ENCODE assay signal across 8 cellular contexts in the genomic region with DNA sequence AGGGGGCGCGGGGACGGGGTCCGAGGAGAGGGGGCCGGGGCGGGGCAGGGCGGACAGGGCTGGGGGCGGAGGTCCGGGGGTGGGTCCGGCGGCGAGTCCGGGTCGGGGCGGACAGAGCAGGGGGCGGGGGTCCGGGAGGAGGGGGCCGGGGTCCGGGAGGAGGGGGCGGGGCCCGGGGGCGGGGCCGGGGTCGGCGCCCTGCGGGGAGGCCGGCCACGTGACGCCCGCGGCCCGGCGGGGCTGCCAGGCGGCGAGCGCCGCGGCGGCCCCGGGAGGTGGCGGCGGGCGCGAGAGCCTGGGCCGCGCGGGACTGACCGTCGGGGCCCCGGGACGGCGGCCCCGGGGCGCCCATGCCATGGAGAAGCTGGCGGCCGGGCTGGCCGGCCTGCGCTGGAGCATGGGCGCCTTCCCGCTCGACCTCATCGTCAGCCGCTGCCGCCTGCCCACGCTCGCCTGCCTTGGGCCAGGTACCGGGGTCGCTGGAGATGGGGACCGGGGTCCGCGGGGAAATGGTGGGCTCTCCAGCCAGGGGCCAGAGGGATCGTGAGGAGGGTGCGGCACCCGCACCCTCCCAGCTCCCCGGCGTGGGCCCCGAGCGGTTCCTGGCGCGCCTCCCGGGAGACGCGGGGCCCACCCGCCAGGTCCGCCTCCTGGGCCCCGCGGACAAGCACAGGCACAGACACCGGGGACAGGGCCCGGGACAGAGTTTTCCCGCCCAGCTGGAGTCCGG. TPM values are rescaled to one million over a fixed set of nuclear protein-coding genes. Genes with fewer than 3 reads are reported as not detected.
A peak's percentile ranks its signal among the peaks of the same experiment; 100 is the strongest.
DNase-seq lines count a peak whose midpoint lies in the region; ATAC-seq and TF ChIP-seq lines count a peak whose summit lies in the region.

Gene GAREM2 (plus strand): TSS at position 223 of the 730 bp plus-strand sequence. CDS start 133 bp downstream, at position 356.

- TF ChIP-seq CTCF in OCI-LY7 (conservative IDR thresholded peaks at IDR 0.05; ENCODE audit: low read length) (no peak), osteocyte (IDR thresholded peaks at IDR 0.05) (no peak)

- no peaks in the 10 kb centered on the region for H3K36me3 Mint-ChIP-seq in osteocyte (ENCODE audit: unreplicated experiment)

- H3K4me3 ChIP-seq in OCI-LY7 (ENCODE audit: low read depth, low read length, poor library complexity, severe bottlenecking), result no peak within 1 kb of the TSS

- no peaks in the 10 kb centered on the region for H3K9me3 Mint-ChIP-seq in osteocyte (ENCODE audit: unreplicated experiment)

- no peaks in the 10 kb centered on the region for H3K4me1 ChIP-seq in OCI-LY7 (ENCODE audit: insufficient read depth, low read length, poor library complexity, severe bottlenecking)

- peaks cover 10% of the 10 kb centered on the region for H3K4me1 Mint-ChIP-seq in osteocyte (ENCODE audit: unreplicated experiment)

- DNase-seq in Daoy (ENCODE audit: low read depth), result peak; percentile 35
- no peak for DNase-seq in OCI-LY7 (ENCODE audit: low spot score)
- peak; percentile 41 to 54 for DNase-seq in erythroblast (lab: John Stamatoyannopoulos, UW)
- DNase-seq in osteocyte (ENCODE audit: extremely low spot score, unreplicated experiment), result no peak
- DNase-seq in activated CD4-positive, alpha-beta T cell treated with anti-CD3 and anti-CD28 coated beads for 48 hours, result no peak
- DNase-seq in middle frontal gyrus (ENCODE audit: extremely low spot score, low spot score), result no peak
- DNase-seq in hippocampal formation (lab: John Stamatoyannopoulos, UW), result no peak

- H3K27ac ChIP-seq in OCI-LY7 (ENCODE audit: low read depth, low read length, poor library complexity, severe bottlenecking), result no peak within 1 kb of the TSS

- H3K27ac Mint-ChIP-seq in osteocyte (ENCODE audit: unreplicated experiment), result no peak within 1 kb of the TSS

- H3K4me3 Mint-ChIP-seq in osteocyte (ENCODE audit: unreplicated experiment), result peak within 1 kb of the TSS; percentile 70

- H3K9me3 ChIP-seq in OCI-LY7 (ENCODE audit: low read length), result no peaks in the 10 kb centered on the region

- H3K9me2 ChIP-seq in OCI-LY7 (ENCODE audit: insufficient read depth, low read length), result no peaks in the 10 kb centered on the region

- intact Hi-C loops in OCI-LY7 (cut with micrococcal nuclease; ENCODE audit: unreplicated experiment), result no loop called here

- H4K20me1 ChIP-seq in OCI-LY7 (ENCODE audit: insufficient read depth, low read length), result no peaks in the 10 kb centered on the region

- peaks cover 17% of the 10 kb centered on the region for H3K27me3 Mint-ChIP-seq in osteocyte (ENCODE audit: unreplicated experiment)

- no TSS peak for BruUV-seq in OCI-LY7 (replicated peaks; lab: Mats Ljungman, UMichigan)

- no peak for ATAC-seq in GM21515 (IDR thresholded peaks at IDR 0.05; ENCODE audit: unreplicated experiment)

- no peak for TF ChIP-seq POLR2A in erythroblast (IDR thresholded peaks at IDR 0.05; ENCODE audit: low read length)

- H3K79me2 ChIP-seq in OCI-LY7 (ENCODE audit: insufficient read depth, low read depth, low read length), result no peaks in the 10 kb centered on the region

- H3K4me2 ChIP-seq in OCI-LY7 (ENCODE audit: low read length), result peak within 1 kb of the TSS; percentile 44; the same call in 1 of the 2 replicates

- H2AFZ ChIP-seq in OCI-LY7 (ENCODE audit: low read length), result no peak within 1 kb of the TSS

- POLR2A ChIA-PET in OCI-LY7 (lab: Charles Lee), result no interaction called here

- no peaks in the 10 kb centered on the region for H3K36me3 ChIP-seq in OCI-LY7 (ENCODE audit: insufficient read depth, low read length)

- CTCF ChIA-PET in OCI-LY7 (lab: Charles Lee; ENCODE audit: unreplicated experiment), result interaction anchor here (0.5 kb wide), 1 partner anchor 9 kb away, joined by 3 read pairs; no protein-coding TSS in a partner anchor

RNA-seq across cellular contexts. Expression of gene GAREM2, which starts in this region (rescaled TPM):
- total RNA-seq in Daoy (2014; rRNA removed; shearing (Covaris generic)), result 0.06 and 0.65 TPM in 2 replicates
- total RNA-seq in OCI-LY7 (2014; rRNA removed; shearing (Covaris generic)), result not detected in 2 replicates
- total RNA-seq in OCI-LY7 (2022) (0.11 TPM in 1 of 2 replicates, not detected in the other), osteocyte (15.2 and 20.8 TPM in 2 replicates)

Comparison
In these comparisons a context has a peak if more than half of its experiments do, and no peak if none do; other contexts are left out.
1. Peak in DNase-seq in Daoy; RNA of the gene not detected or under 1 TPM.
2. DNase-seq: peak in erythroblast (2 of 2); none in OCI-LY7 (single experiment), osteocyte (single experiment), activated CD4-positive, alpha-beta T cell treated with anti-CD3 and anti-CD28 coated beads for 48 hours (single experiment), middle frontal gyrus (single experiment) and hippocampal formation (0 of 2).